ENCODE assay signal across 8 cellular contexts in the genomic region with DNA sequence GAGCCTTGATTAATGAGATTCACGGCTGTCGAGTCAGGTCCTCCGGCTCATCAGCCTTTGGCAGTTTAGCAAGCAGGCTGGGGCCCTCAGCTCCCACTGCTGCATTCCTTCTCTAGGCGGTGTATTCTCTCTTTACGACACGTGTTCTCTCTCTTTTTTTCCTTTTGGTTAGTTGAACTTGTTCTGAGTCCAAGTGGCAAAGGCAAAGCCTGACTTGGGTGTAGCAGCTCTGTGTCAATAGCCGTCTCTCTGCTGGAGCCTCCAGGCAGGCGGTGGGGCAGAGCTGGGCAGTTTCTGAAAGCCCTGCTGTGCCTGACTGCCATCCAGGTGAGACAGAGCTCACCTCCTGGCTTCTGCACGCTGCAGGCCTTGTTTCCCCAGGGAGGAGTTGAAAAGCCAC. TPM values are rescaled to one million over a fixed set of nuclear protein-coding genes. Genes with fewer than 3 reads are reported as not detected.
DNase-seq lines count a peak whose midpoint lies in the region; ATAC-seq and TF ChIP-seq lines count a peak whose summit lies in the region.

No MANE protein-coding gene starts in this region.

- POLR2A ChIA-PET in Caco-2 (lab: Charles Lee) = interaction anchor here (0.6 kb wide), 1 partner anchor 11 kb away, joined by 4 read pairs; no protein-coding TSS in a partner anchor

- H3K27ac Mint-ChIP-seq in Caco-2 (ENCODE audit: unreplicated experiment) (peak overlapping the region; percentile 84), naive B cell (peak overlapping the region in 4 of 6 donors; percentile 61 to 97 (median 84))

- peaks cover 66% of the 10 kb centered on the region for H3K4me1 ChIP-seq in Caco-2

- DNase-seq in Caco-2 (peak; percentile 74 to 78), NCI-H2196 (lab: John Stamatoyannopoulos, UW; ENCODE audit: unreplicated experiment) (peak; percentile 25), epithelial cell of esophagus (ENCODE audit: low read depth) (peak; percentile 94), naive B cell (no peak), Kasumi-1 (lab: John Stamatoyannopoulos, UW) (no peak), medulla oblongata (ENCODE audit: extremely low spot score) (no peak), GOT3 (lab: John Stamatoyannopoulos, UW) (no peak)

- BruUV-seq in Caco-2 (replicated peaks; lab: Mats Ljungman, UMichigan) = no TSS peak

- CTCF ChIA-PET in Caco-2 (lab: Charles Lee) = interaction anchor here (0.6 to 1.1 kb wide), 4 partner anchors 9 to 68 kb away, joined by 3 to 6 read pairs (median 5); no protein-coding TSS in a partner anchor

- H3K9me3 Mint-ChIP-seq in Caco-2 (ENCODE audit: unreplicated experiment) (no peaks in the 10 kb centered on the region), naive B cell (no peaks in the 10 kb centered on the region)

- intact Hi-C loops in Caco-2 (cut with micrococcal nuclease; ENCODE audit: unreplicated experiment) = loop anchor here (2.0 kb wide), 1 partner anchor 51 kb away; no protein-coding TSS in a partner anchor

- H3K4me1 Mint-ChIP-seq in Caco-2 (ENCODE audit: low read depth, unreplicated experiment) = peaks cover 52% of the 10 kb centered on the region
- H3K4me1 Mint-ChIP-seq in naive B cell = peaks cover 54 to 90% (median 76%) of the 10 kb centered on the region in 3 donors

- TF ChIP-seq CTCF in Caco-2 (IDR thresholded peaks at IDR 0.05; ENCODE audit: insufficient read depth in 1 of 2, low read depth in 1 of 2, low read length in 1 of 2, severe bottlenecking in 1 of 2, unreplicated experiment in 1 of 2) (no peak), epithelial cell of esophagus (IDR thresholded peaks at IDR 0.05; ENCODE audit: insufficient read depth, low read depth, low read length, missing control alignments) (no peak)

- H3K27me3 ChIP-seq in Caco-2 (replicated peaks; ENCODE audit: control insufficient read depth, insufficient read depth, low read length) = no peaks in the 10 kb centered on the region

- H3K4me3 Mint-ChIP-seq in Caco-2 (ENCODE audit: unreplicated experiment) (peak overlapping the region; percentile 55), naive B cell (peak overlapping the region in 1 of 8 donors; percentile 3)

- no peaks in the 10 kb centered on the region for H3K36me3 ChIP-seq in Caco-2 (ENCODE audit: control insufficient read depth, insufficient read depth, low read length)

- H3K27me3 Mint-ChIP-seq in Caco-2 (ENCODE audit: insufficient read depth, unreplicated experiment) (no peaks in the 10 kb centered on the region), naive B cell (no peaks in the 10 kb centered on the region)

- peak overlapping the region; percentile 8; the same call in 1 of the 2 replicates for H3K4me3 ChIP-seq in Caco-2 (ENCODE audit: low read depth, low read length)
- H3K4me3 ChIP-seq in epithelial cell of esophagus (ENCODE audit: low read length) = peak overlapping the region; percentile 12

- ATAC-seq in naive B cell (ENCODE audit: low read depth in 2 of 2) = no peak
- ATAC-seq in GM21515 (IDR thresholded peaks at IDR 0.05; ENCODE audit: unreplicated experiment) = no peak

- H3K9me3 ChIP-seq in Caco-2 = no peaks in the 10 kb centered on the region

- H3K36me3 Mint-ChIP-seq in Caco-2 (ENCODE audit: insufficient read depth, unreplicated experiment) = no peaks in the 10 kb centered on the region
- H3K36me3 Mint-ChIP-seq in naive B cell = peaks cover 0 to 17% of the 10 kb centered on the region in 2 donors

RNA-seq across cellular contexts. Expression of gene SUSD6, which starts 46.6 kb away (rescaled TPM):
- 16.6 and 21.5 TPM in 2 replicates for total RNA-seq in Caco-2 (2022)
- 10 to 100 TPM; 16.1 to 22.8 (median 19.4) TPM for polyA plus RNA-seq in naive B cell (ENCODE audit: low read depth in 6 of 6)

Comparison
In these comparisons a context has a peak if more than half of its experiments do, and no peak if none do; other contexts are left out.
1. DNase-seq: peak in Caco-2 (2 of 2), NCI-H2196 (single experiment) and epithelial cell of esophagus (single experiment); none in naive B cell (single experiment), Kasumi-1 (0 of 2), medulla oblongata (single experiment) and GOT3 (single experiment).